In genomic region chr6:119902681-119903080, GRCh38 we compare ENCODE assay signal across 1 cellular context.
TF ChIP-seq lines count a peak whose summit lies in the region.

No MANE protein-coding gene starts in this region.

TF ChIP-seq in GM12878, 131 proteins besides CTCF, POLR2A, EP300 and RAD21 (continued from another document):
- TF ChIP-seq USF2 (IDR thresholded peaks at IDR 0.05; ENCODE audit: borderline replicate concordance, low read depth, low read length), result no peak
- peak; percentile 69 for TF ChIP-seq RUNX3 (IDR thresholded peaks at IDR 0.05; ENCODE audit: low read length)
- no peak for TF ChIP-seq ZNF592 (IDR thresholded peaks at IDR 0.05)
- no peak for TF ChIP-seq TARDBP (IDR thresholded peaks at IDR 0.05; ENCODE audit: borderline replicate concordance)
- peak; percentile 53; the same call in 1 of the 2 replicates for TF ChIP-seq JUNB (IDR thresholded peaks at IDR 0.05)
- 0 out of 2 replicates have a peak, but pooled peaks have one; percentile 33 for TF ChIP-seq MEF2A (IDR thresholded peaks at IDR 0.05; ENCODE audit: insufficient read depth, low read depth, low read length)
